In the genomic region with DNA sequence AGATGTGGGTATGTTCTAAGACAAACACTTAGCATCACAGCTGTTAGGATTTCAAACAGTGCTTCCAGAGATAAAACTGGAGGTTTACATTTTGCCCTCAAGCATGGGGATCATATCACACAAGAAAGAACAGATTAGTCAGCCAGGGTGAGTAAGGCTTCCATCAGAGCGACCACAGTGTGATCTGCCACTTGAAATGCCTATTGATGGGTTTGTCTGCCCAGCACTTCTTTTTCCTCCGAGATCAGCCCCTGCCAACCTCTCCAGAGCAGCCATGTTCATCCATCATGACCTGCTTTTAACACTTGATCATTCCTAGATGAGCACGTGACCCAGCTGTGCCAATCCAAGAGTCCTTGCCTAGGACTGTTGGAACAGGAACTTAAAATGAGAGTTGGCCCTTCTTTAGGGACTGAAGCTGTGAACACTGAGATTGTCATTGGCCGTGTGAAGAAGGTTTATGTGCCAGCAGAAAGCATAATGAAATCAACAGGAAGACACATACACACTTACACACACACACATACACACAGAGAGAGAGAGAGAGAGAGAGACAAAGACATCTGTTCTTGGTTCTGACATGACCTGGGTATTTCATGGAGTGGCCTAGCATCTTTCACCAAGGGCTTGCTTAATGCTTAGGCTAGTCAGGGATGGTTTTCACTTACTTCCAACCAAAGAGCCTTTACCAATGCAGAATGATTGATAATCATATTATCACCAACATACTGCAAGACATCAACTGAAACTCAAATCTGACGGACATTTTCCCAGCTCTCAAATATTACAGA, we compare ENCODE assay signal across 14 cellular contexts. TPM values are rescaled to one million over a fixed set of nuclear protein-coding genes. Genes with fewer than 3 reads are reported as not detected.
A peak's percentile ranks its signal among the peaks of the same experiment; 100 is the strongest.
DNase-seq lines count a peak whose midpoint lies in the region; ATAC-seq and TF ChIP-seq lines count a peak whose summit lies in the region.
"Had no signal": no experiment of that assay in that cellular context is flagged by ENCODE, and none has a peak within 500 bp of the region (broad histone marks: within the 10 kb centered on the region; RNA-seq: fewer than 3 reads in every experiment).

No MANE protein-coding gene starts in this region.

- H3K4me1 ChIP-seq in breast epithelium (no peaks in the 10 kb centered on the region), suprapubic skin (peaks cover 26% of the 10 kb centered on the region)

- ATAC-seq in esophagus mucosa (peak; percentile 29), GM19035 (IDR thresholded peaks at IDR 0.05; ENCODE audit: unreplicated experiment) (no peak)
- ATAC-seq: mucosa of descending colon had no signal

- no TSS peak for BruUV-seq in MCF 10A (replicated peaks; lab: Mats Ljungman, UMichigan)

- H3K36me3 ChIP-seq in breast epithelium (no peaks in the 10 kb centered on the region), suprapubic skin (no peaks in the 10 kb centered on the region)

- H3K9me3 ChIP-seq in breast epithelium: no peaks in the 10 kb centered on the region
- no peaks in the 10 kb centered on the region for H3K9me3 ChIP-seq in suprapubic skin
- H3K9me3 ChIP-seq: mucosa of descending colon had no signal

- CTCF ChIA-PET in MCF 10A (lab: Yijun Ruan, JAX): interaction anchor here (0.8 to 1.7 kb wide), 3 partner anchors 10 to 132 kb away, joined by 3 to 5 read pairs (median 3); no protein-coding TSS in a partner anchor

- H3K27ac Mint-ChIP-seq in MCF 10A (ENCODE audit: low read depth, unreplicated experiment): peak overlapping the region; percentile 74
- H3K27ac Mint-ChIP-seq: type B pancreatic cell had no signal

- no peak overlapping the region for H3K27ac ChIP-seq in breast epithelium
- peak overlapping the region; percentile 28 for H3K27ac ChIP-seq in suprapubic skin

- H3K4me3 ChIP-seq in breast epithelium (no peak overlapping the region), suprapubic skin (no peak overlapping the region)
- H3K4me3 ChIP-seq: mucosa of descending colon had no signal

- no peaks in the 10 kb centered on the region for H3K36me3 Mint-ChIP-seq in MCF 10A (ENCODE audit: insufficient read depth, unreplicated experiment)
- H3K36me3 Mint-ChIP-seq: type B pancreatic cell had no signal

- no peak overlapping the region for H3K4me3 Mint-ChIP-seq in MCF 10A (ENCODE audit: unreplicated experiment)
- H3K4me3 Mint-ChIP-seq: type B pancreatic cell had no signal

- H3K9me3 Mint-ChIP-seq in MCF 10A (ENCODE audit: unreplicated experiment): no peaks in the 10 kb centered on the region
- H3K9me3 Mint-ChIP-seq: type B pancreatic cell had no signal

- H3K27me3 ChIP-seq in breast epithelium (no peaks in the 10 kb centered on the region), suprapubic skin (no peaks in the 10 kb centered on the region)

- DNase-seq in MCF 10A (ENCODE audit: unreplicated experiment) (peak; percentile 73), breast epithelium (ENCODE audit: low spot score in 2 of 2) (no peak), NCI-H226 (peak; percentile 56), suprapubic skin (ENCODE audit: low spot score in 2 of 2) (no peak), ureter (ENCODE audit: low spot score) (no peak), NCI-H2029 (lab: John Stamatoyannopoulos, UW) (no peak)
- DNase-seq: activated naive CD4-positive, alpha-beta T cell treated with anti-CD3 and anti-CD28 coated beads, Interleukin-2, amount 50 U/mL, for 16 hours; AML-193; mucosa of descending colon; NCI-H1436 treated with DMSO at 0.1 percent for 48 hours; posterior cingulate gyrus had no signal

- peaks cover 12% of the 10 kb centered on the region for H3K4me1 Mint-ChIP-seq in MCF 10A (ENCODE audit: insufficient read depth, unreplicated experiment)

- H3K27me3 Mint-ChIP-seq in MCF 10A (ENCODE audit: insufficient read depth, unreplicated experiment): no peaks in the 10 kb centered on the region

- no peak for TF ChIP-seq CTCF in MCF 10A (IDR thresholded peaks at IDR 0.05; ENCODE audit: unreplicated experiment)
- no peak for TF ChIP-seq CTCF in breast epithelium (IDR thresholded peaks at IDR 0.05)
- no peak for TF ChIP-seq CTCF in suprapubic skin (IDR thresholded peaks at IDR 0.05)

- no peak for TF ChIP-seq EP300 in suprapubic skin (IDR thresholded peaks at IDR 0.05)

- intact Hi-C loops in MCF 10A (cut with micrococcal nuclease) (loop anchor here (2.0 kb wide), 1 partner anchor 17 kb away; no protein-coding TSS in a partner anchor), breast epithelium (cut with DNase I; ENCODE audit: low total_unique reads) (no loop called here)

- POLR2A ChIA-PET in MCF 10A (lab: Yijun Ruan, JAX): interaction anchor here (0.7 to 7.0 kb wide), 7 partner anchors 8 to 66 kb away, joined by 3 to 81 read pairs (median 5); partner anchors contain the start of gene CEBPA

- no peak for TF ChIP-seq POLR2A in breast epithelium (IDR thresholded peaks at IDR 0.05)
- no peak for TF ChIP-seq POLR2A in suprapubic skin (IDR thresholded peaks at IDR 0.05)

- 63% methylated on average over 5 of the region's 5 CpGs for WGBS in suprapubic skin

RNA-seq across cellular contexts. Expression of gene CEBPG, which starts 5.2 kb away (rescaled TPM):
- 78.5 and 91.3 TPM in 2 replicates for total RNA-seq in MCF 10A (2022)
- 10 to 100 TPM; 23.3 to 32.0 (median 23.4) TPM for total RNA-seq in breast epithelium
- 26.5 TPM for total RNA-seq in esophagus mucosa
- total RNA-seq in suprapubic skin: 10 to 100 TPM; 37.7 to 63.0 (median 45.2) TPM
- total RNA-seq in ureter: 31.3 TPM

Comparison
In these comparisons a context has a peak if more than half of its experiments do, and no peak if none do; other contexts are left out.
1. DNase-seq: peak in MCF 10A (single experiment) and NCI-H226 (single experiment); none in breast epithelium (0 of 2), suprapubic skin (0 of 2), ureter (single experiment) and NCI-H2029 (single experiment).